In genomic region chr21:36976882-36977651, GRCh38 we compare ENCODE assay signal across 8 cellular contexts. TPM values are rescaled to one million over a fixed set of nuclear protein-coding genes. Genes with fewer than 3 reads are reported as not detected.
DNase-seq lines count a peak whose midpoint lies in the region; TF ChIP-seq lines count a peak whose summit lies in the region.

No MANE protein-coding gene starts in this region.

- no peak overlapping the region for H3K4me2 ChIP-seq in mesenchymal stem cell (ENCODE audit: low read length, poor library complexity, severe bottlenecking)

- peak; percentile 44 for TF ChIP-seq CTCF in colonic mucosa (IDR thresholded peaks at IDR 0.05)

- H2AFZ ChIP-seq in mesenchymal stem cell (ENCODE audit: low read depth, low read length): no peak overlapping the region

- H3K27ac ChIP-seq in colonic mucosa: no peak overlapping the region
- H3K27ac ChIP-seq in mesenchymal stem cell (ENCODE audit: low read length, poor library complexity, severe bottlenecking): no peak overlapping the region

- H3K9me3 ChIP-seq in HAP-1 (no peaks in the 10 kb centered on the region), colonic mucosa (no peaks in the 10 kb centered on the region), mesenchymal stem cell (ENCODE audit: control insufficient read depth, low read length) (no peaks in the 10 kb centered on the region)

- H3K18ac ChIP-seq in mesenchymal stem cell (ENCODE audit: low read depth in 1 of 2, low read length in 2 of 2): peak overlapping the region in 1 of 2 experiments; percentile 77

- peak overlapping the region; percentile 94 for H4K8ac ChIP-seq in mesenchymal stem cell (ENCODE audit: low read length)

- no peak overlapping the region for H3K4ac ChIP-seq in mesenchymal stem cell (ENCODE audit: low read depth in 1 of 2, low read length in 2 of 2)

- H3K36me3 ChIP-seq in HAP-1 (replicated peaks): no peaks in the 10 kb centered on the region
- H3K36me3 ChIP-seq in colonic mucosa: no peaks in the 10 kb centered on the region
- H3K36me3 ChIP-seq in mesenchymal stem cell (ENCODE audit: control insufficient read depth in 1 of 2, insufficient read depth in 2 of 2, low read depth in 1 of 2, low read length in 2 of 2): no peaks in the 10 kb centered on the region

- H3K14ac ChIP-seq in mesenchymal stem cell (ENCODE audit: low read length in 2 of 2): no peak overlapping the region

- H3K9ac ChIP-seq in colonic mucosa (ENCODE audit: low read depth in 2 of 2, low read length in 2 of 2): no peak overlapping the region
- H3K9ac ChIP-seq in mesenchymal stem cell (ENCODE audit: low read length): peak overlapping the region; percentile 50

- no peak overlapping the region for H2AK5ac ChIP-seq in mesenchymal stem cell (ENCODE audit: low read length, severe bottlenecking)

- H2BK5ac ChIP-seq in mesenchymal stem cell (ENCODE audit: low read depth, low read length, poor library complexity, severe bottlenecking): no peak overlapping the region

- H3K4me3 ChIP-seq in HAP-1 (no peak overlapping the region), colonic mucosa (no peak overlapping the region), mesenchymal stem cell (ENCODE audit: insufficient read depth in 1 of 2, low read depth in 1 of 2, low read length in 2 of 2) (peak overlapping the region in 1 of 2 experiments; percentile 61)

- 35% methylated on average over 6 of the region's 8 CpGs for WGBS in mesenchymal stem cell

- intact Hi-C loops in colonic mucosa (cut with DNase I): no loop called here

- no peak overlapping the region for H3K23ac ChIP-seq in mesenchymal stem cell (ENCODE audit: low read length in 2 of 2)

- peak; percentile 7 to 18 for DNase-seq in stimulated activated CD4-positive, alpha-beta T cell treated with anti-CD3 and anti-CD28 coated beads, Interleukin-1b, Interleukin-23, amount 100 ng/mL, for 4 hours (ENCODE audit: low read depth in 2 of 2)
- DNase-seq in stimulated activated CD4-positive, alpha-beta T cell treated with anti-CD3 and anti-CD28 coated beads, Interleukin-12 subunit alpha, Interleukin-12 subunit beta, amount 100 ng/mL, for 4 hours: no peak
- DNase-seq in HAP-1 (ENCODE audit: low spot score in 2 of 2) (peak; percentile 68 to 85), NCI-H1092 (lab: John Stamatoyannopoulos, UW) (peak; percentile 53), SKM-1 (lab: John Stamatoyannopoulos, UW; ENCODE audit: unreplicated experiment) (peak; percentile 77), colonic mucosa (no peak), mesenchymal stem cell (peak; percentile 83), NCI-H2029 treated with DMSO at 0.1 percent for 48 hours (lab: John Stamatoyannopoulos, UW) (no peak)

- H3K4me1 ChIP-seq in HAP-1 (peaks cover 7% of the 10 kb centered on the region), colonic mucosa (no peaks in the 10 kb centered on the region), mesenchymal stem cell (ENCODE audit: control insufficient read depth, insufficient read depth, low read depth, low read length) (peaks cover 11% of the 10 kb centered on the region)

- H3K79me1 ChIP-seq in mesenchymal stem cell (replicated peaks; ENCODE audit: low read length, poor library complexity, severe bottlenecking): peaks cover 17% of the 10 kb centered on the region

- no peaks in the 10 kb centered on the region for H3K27me3 ChIP-seq in HAP-1 (ENCODE audit: low read depth)
- no peaks in the 10 kb centered on the region for H3K27me3 ChIP-seq in colonic mucosa
- peaks cover 0 to 5% of the 10 kb centered on the region in 2 experiments for H3K27me3 ChIP-seq in mesenchymal stem cell (ENCODE audit: control insufficient read depth in 1 of 2, insufficient read depth in 1 of 2, low read length in 2 of 2)

- no peak overlapping the region for H2BK12ac ChIP-seq in mesenchymal stem cell (ENCODE audit: low read length in 2 of 2)

- in situ Hi-C loops in HAP-1 (cut with MboI; ENCODE audit: low sequenced_read_pairs): no loop called here

- H2BK15ac ChIP-seq in mesenchymal stem cell (ENCODE audit: low read depth, poor library complexity, severe bottlenecking): no peak overlapping the region

- H4K91ac ChIP-seq in mesenchymal stem cell (ENCODE audit: low read length): no peak overlapping the region

- H2BK120ac ChIP-seq in mesenchymal stem cell (ENCODE audit: low read depth, low read length): no peak overlapping the region

RNA-seq across cellular contexts. Expression of gene HLCS, which starts 10.6 kb away (rescaled TPM):
- total RNA-seq in colonic mucosa: 10 to 100 TPM; 10.8 to 11.4 TPM
- polyA plus RNA-seq in mesenchymal stem cell (2013, experiment 1 of 2): 12.3 TPM
- polyA plus RNA-seq in mesenchymal stem cell (2013, experiment 2 of 2): 12.5 TPM

RNA-seq across cellular contexts. Expression of gene RIPPLY3, which starts 29.4 kb away (rescaled TPM):
- total RNA-seq in colonic mucosa: under 1 TPM in 1 of 2 donors, not detected in 1; 0.21 TPM
- polyA plus RNA-seq in mesenchymal stem cell (2013, experiment 1 of 2): 0.03 TPM
- 0.05 TPM for polyA plus RNA-seq in mesenchymal stem cell (2013, experiment 2 of 2)

Comparison
In these comparisons a context has a peak if more than half of its experiments do, and no peak if none do; other contexts are left out.
1. DNase-seq: peak in stimulated activated CD4-positive, alpha-beta T cell treated with anti-CD3 and anti-CD28 coated beads, Interleukin-1b, Interleukin-23, amount 100 ng/mL, for 4 hours (2 of 2), HAP-1 (2 of 2), NCI-H1092 (single experiment), SKM-1 (single experiment) and mesenchymal stem cell (single experiment); none in stimulated activated CD4-positive, alpha-beta T cell treated with anti-CD3 and anti-CD28 coated beads, Interleukin-12 subunit alpha, Interleukin-12 subunit beta, amount 100 ng/mL, for 4 hours (single experiment), colonic mucosa (single experiment) and NCI-H2029 treated with DMSO at 0.1 percent for 48 hours (single experiment).